ENCODE assay signal across 9 cellular contexts in genomic region chr5:93249651-93250289, GRCh38.
DNase-seq lines count a peak whose midpoint lies in the region; ATAC-seq and TF ChIP-seq lines count a peak whose summit lies in the region.
"Had no signal": no experiment of that assay in that cellular context is flagged by ENCODE, and none has a peak within 500 bp of the region (broad histone marks: within the 10 kb centered on the region; RNA-seq: fewer than 3 reads in every experiment).

No MANE protein-coding gene starts in this region.

- TF ChIP-seq CTCF in PC-9 (conservative IDR thresholded peaks at IDR 0.05) (no peak), choroid plexus epithelial cell (conservative IDR thresholded peaks at IDR 0.05; ENCODE audit: low read depth, low read length) (no peak)

- no peaks in the 10 kb centered on the region for H3K9me2 ChIP-seq in PC-9 (ENCODE audit: insufficient read depth)

- H3K79me2 ChIP-seq in PC-9 (ENCODE audit: low read depth), result no peaks in the 10 kb centered on the region

- H3K27me3 ChIP-seq in PC-9 (ENCODE audit: insufficient read depth, low read depth), result no peaks in the 10 kb centered on the region

- intact Hi-C loops in PC-9 (cut with micrococcal nuclease; ENCODE audit: unreplicated experiment), result no loop called here

- 66 to 81% methylated on average over 5 to 6 of the region's 11 CpGs for WGBS in mesodermal cell (ENCODE audit: insufficient coverage in 2 of 2), 2 experiments
- WGBS in urinary bladder, result 34% methylated on average over 11 of the region's 11 CpGs

- peaks cover 25% of the 10 kb centered on the region for H3K4me1 ChIP-seq in PC-9 (replicated peaks; ENCODE audit: insufficient read depth)
- peaks cover 32% of the 10 kb centered on the region for H3K4me1 ChIP-seq in mesodermal cell (ENCODE audit: control insufficient read depth, insufficient read depth, low read length, poor library complexity, severe bottlenecking)
- no peaks in the 10 kb centered on the region for H3K4me1 ChIP-seq in urinary bladder (ENCODE audit: insufficient read depth)

- peak overlapping the region; percentile 47; the same call in 1 of the 2 replicates for H3K4me3 ChIP-seq in PC-9
- H3K4me3 ChIP-seq in choroid plexus epithelial cell (ENCODE audit: low read depth, low read length), result peak overlapping the region; percentile 41
- no peak overlapping the region for H3K4me3 ChIP-seq in mesodermal cell (ENCODE audit: extremely low read depth, insufficient read depth, low read length, poor library complexity, severe bottlenecking)
- peak overlapping the region; percentile 26 for H3K4me3 ChIP-seq in urinary bladder (ENCODE audit: low read depth, low read length)

- POLR2A ChIA-PET in PC-9 (lab: Charles Lee; ENCODE audit: unreplicated experiment), result interaction anchor here (0.6 to 0.8 kb wide), 3 partner anchors 26 to 474 kb away, joined by 3 to 6 read pairs (median 4); no protein-coding TSS in a partner anchor

- ATAC-seq in HG03045 (IDR thresholded peaks at IDR 0.05; ENCODE audit: unreplicated experiment), result no peak

- H3K27ac ChIP-seq in PC-9 (peak overlapping the region; percentile 79), mesodermal cell (ENCODE audit: low read depth, low read length, severe bottlenecking) (peak overlapping the region; percentile 25), urinary bladder (ENCODE audit: low read depth) (peak overlapping the region; percentile 59)
- H3K27ac ChIP-seq: VCaP had no signal

- H3F3A ChIP-seq in PC-9 (ENCODE audit: insufficient read depth, low read depth), result no peaks in the 10 kb centered on the region; the same call in 1 of the 2 replicates

- H3K9me3 ChIP-seq in PC-9 (ENCODE audit: insufficient read depth, low read depth), result peaks cover 4% of the 10 kb centered on the region; the same call in 1 of the 2 replicates
- H3K9me3 ChIP-seq in mesodermal cell (ENCODE audit: control insufficient read depth, low read length), result no peaks in the 10 kb centered on the region

- CTCF ChIA-PET in PC-9 (lab: Charles Lee), result no interaction called here

- peak overlapping the region; percentile 63 for H2AFZ ChIP-seq in PC-9

- H3K36me3 ChIP-seq in PC-9 (ENCODE audit: low read depth) (no peaks in the 10 kb centered on the region), mesodermal cell (ENCODE audit: control insufficient read depth, insufficient read depth, low read length) (no peaks in the 10 kb centered on the region), urinary bladder (ENCODE audit: insufficient read depth) (no peaks in the 10 kb centered on the region)

- H4K20me1 ChIP-seq in PC-9 (ENCODE audit: insufficient read depth), result no peaks in the 10 kb centered on the region

- DNase-seq in PC-9 (peak; percentile 17 to 77), choroid plexus epithelial cell (ENCODE audit: low read depth) (peak; percentile 64), EL (no peak), NCI-H1436 treated with DMSO at 0.1 percent for 48 hours (lab: John Stamatoyannopoulos, UW) (no peak)
- DNase-seq: activated naive CD4-positive, alpha-beta T cell treated with anti-CD3 and anti-CD28 coated beads, Interleukin-2, amount 50 U/mL, for 16 hours had no signal

- H3K4me2 ChIP-seq in PC-9, result peak overlapping the region; percentile 71

- BruUV-seq in PC-9 (replicated peaks; lab: Mats Ljungman, UMichigan), result no TSS peak

Comparison
In these comparisons a context has a peak if more than half of its experiments do, and no peak if none do; other contexts are left out.
1. DNase-seq: peak in PC-9 (2 of 2) and choroid plexus epithelial cell (single experiment); none in EL (single experiment) and NCI-H1436 treated with DMSO at 0.1 percent for 48 hours (single experiment).
2. H3K27ac ChIP-seq: peak in every context shown above with its lines; median percentile 79 in PC-9; 59 in urinary bladder; 25 in mesodermal cell.